20 cellular contexts compared by ENCODE assay signal in the genomic region with DNA sequence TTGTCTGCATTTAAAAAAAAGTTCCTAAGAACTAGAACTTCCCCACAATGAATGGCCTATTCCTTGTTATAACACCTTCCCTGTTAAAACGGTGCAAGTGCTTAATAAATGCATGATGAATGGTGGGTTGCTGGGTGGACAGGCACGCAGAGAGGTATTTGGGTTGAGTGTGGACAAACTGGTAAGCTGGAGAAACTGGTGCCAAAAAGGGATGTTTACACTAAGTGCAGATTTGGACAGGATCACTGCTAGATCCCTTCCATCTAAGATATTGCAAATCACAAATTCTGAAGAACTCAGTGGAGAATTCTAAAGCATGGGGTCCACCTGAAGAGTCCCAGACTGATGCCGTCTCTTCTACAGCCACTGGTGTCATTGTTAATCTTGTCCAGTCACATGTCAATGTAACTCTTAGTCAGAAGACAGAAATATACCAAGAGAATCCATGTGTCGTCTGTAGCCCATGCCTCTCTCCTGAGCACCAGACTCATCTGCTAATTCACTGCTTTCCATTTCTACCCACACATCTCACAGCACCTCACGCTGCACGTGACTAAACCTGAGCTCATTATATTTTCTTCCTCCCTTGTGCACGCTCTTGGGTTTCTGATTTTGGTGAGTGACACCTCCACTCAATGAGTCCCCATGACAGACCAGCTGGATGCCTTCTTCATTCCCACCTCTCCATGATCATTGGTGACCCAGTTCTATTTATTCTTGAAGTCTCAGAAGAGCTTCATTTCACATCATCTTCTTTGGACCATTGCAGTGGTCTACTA.
"Had no signal": no experiment of that assay in that cellular context is flagged by ENCODE, and none has a peak within 500 bp of the region (broad histone marks: within the 10 kb centered on the region; RNA-seq: fewer than 3 reads in every experiment).

No MANE protein-coding gene starts in this region.

- H3K9me3 Mint-ChIP-seq: activated naive CD4-positive, alpha-beta T cell treated with anti-CD3 and anti-CD28 coated beads, Interleukin-2, amount 50 U/mL, for 72 hours; brain; central memory CD8-positive, alpha-beta T cell; effector memory CD8-positive, alpha-beta T cell; neural crest cell; stimulated activated memory B cell treated with anti-CD40 and anti-IgM and Interleukin-4, amounts not matched to agents 10 μg/mL and 1 μg/mL and 100 μg/mL, for 72 hours; T-cell; T-helper 2 cell treated with Interferon-gamma antibody and Interleukin-4, amounts not matched to agents 5 μg/mL and 100 μg/mL, for 36 hours had no signal

- H3K27ac Mint-ChIP-seq: activated CD8-positive, alpha-beta T cell treated with anti-CD3 and anti-CD28 coated beads, Interleukin-2, amount 10 ng/mL, durations not matched to agents 7 days and 5 days; activated naive CD4-positive, alpha-beta T cell treated with anti-CD3 and anti-CD28 coated beads, Interleukin-2, amount 50 U/mL, for 72 hours; effector memory CD8-positive, alpha-beta T cell; naive B cell; stimulated activated memory B cell treated with anti-CD40 and anti-IgM and Interleukin-4, amounts not matched to agents 10 μg/mL and 1 μg/mL and 100 μg/mL, for 72 hours; T-cell; T-helper 2 cell treated with Interferon-gamma antibody and Interleukin-4, amounts not matched to agents 5 μg/mL and 100 μg/mL, for 36 hours had no signal

- FAIRE-seq: colon, kidney had no signal

- H3K4me2 ChIP-seq: smooth muscle cell had no signal

- H3K4me3 ChIP-seq: mucosa of descending colon, sigmoid colon, smooth muscle cell, stomach, suprapubic skin, tibial nerve had no signal

- DNase-seq: kidney, naive B cell, occipital lobe, sigmoid colon had no signal

- H3K36me3 Mint-ChIP-seq: activated naive CD4-positive, alpha-beta T cell treated with anti-CD3 and anti-CD28 coated beads, Interleukin-2, amount 50 U/mL, for 72 hours; brain; naive B cell; stimulated activated memory B cell treated with anti-CD40 and anti-IgM and Interleukin-4, amounts not matched to agents 10 μg/mL and 1 μg/mL and 100 μg/mL, for 72 hours; T-cell had no signal

- H3K4me1 Mint-ChIP-seq: central memory CD8-positive, alpha-beta T cell; naive B cell; neural crest cell; stimulated activated memory B cell treated with anti-CD40 and anti-IgM and Interleukin-4, amounts not matched to agents 10 μg/mL and 1 μg/mL and 100 μg/mL, for 72 hours; T-cell had no signal

- ATAC-seq: activated CD8-positive, alpha-beta T cell treated with anti-CD3 and anti-CD28 coated beads, Interleukin-2, amount 10 ng/mL, durations not matched to agents 7 days and 5 days; activated naive CD4-positive, alpha-beta T cell treated with anti-CD3 and anti-CD28 coated beads, Interleukin-2, amount 50 U/mL, for 72 hours; effector memory CD8-positive, alpha-beta T cell; stimulated activated memory B cell treated with anti-CD40 and anti-IgM and Interleukin-4, amounts not matched to agents 10 μg/mL and 1 μg/mL and 100 μg/mL, for 72 hours; T-cell had no signal

- H3K27me3 Mint-ChIP-seq: central memory CD8-positive, alpha-beta T cell had no signal

- H3K27ac ChIP-seq: sigmoid colon, suprapubic skin, WERI-Rb-1 had no signal

- H3K27me3 ChIP-seq: sigmoid colon, stomach, suprapubic skin, tibial nerve had no signal

- H3K4me3 Mint-ChIP-seq: activated CD8-positive, alpha-beta T cell treated with anti-CD3 and anti-CD28 coated beads, Interleukin-2, amount 10 ng/mL, durations not matched to agents 7 days and 5 days; brain; central memory CD8-positive, alpha-beta T cell; effector memory CD8-positive, alpha-beta T cell; naive B cell; neural crest cell; stimulated activated memory B cell treated with anti-CD40 and anti-IgM and Interleukin-4, amounts not matched to agents 10 μg/mL and 1 μg/mL and 100 μg/mL, for 72 hours; T-cell; T-helper 2 cell treated with Interferon-gamma antibody and Interleukin-4, amounts not matched to agents 5 μg/mL and 100 μg/mL, for 36 hours had no signal

- H3K4me1 ChIP-seq: sigmoid colon had no signal

- H3K9me3 ChIP-seq: mucosa of descending colon, sigmoid colon, stomach, suprapubic skin, tibial nerve had no signal

- H3K36me3 ChIP-seq: sigmoid colon, stomach, suprapubic skin, tibial nerve, WERI-Rb-1 had no signal
